In genomic region chr2:173752152-173752551, GRCh38 we compare ENCODE assay signal across 13 cellular contexts.
DNase-seq lines count a peak whose midpoint lies in the region; ATAC-seq and TF ChIP-seq lines count a peak whose summit lies in the region.
"Had no signal": no experiment of that assay in that cellular context is flagged by ENCODE, and none has a peak within 500 bp of the region (broad histone marks: within the 10 kb centered on the region; RNA-seq: fewer than 3 reads in every experiment).

No MANE protein-coding gene starts in this region.

- no peaks in the 10 kb centered on the region for H3K4me1 Mint-ChIP-seq in activated CD4-positive, alpha-beta T cell treated with anti-CD3 and anti-CD28 coated beads, Interleukin-2, amount 10 ng/mL, durations not matched to agents 7 days and 5 days
- H3K4me1 Mint-ChIP-seq: stimulated activated memory B cell treated with anti-CD40 and anti-IgM and Interleukin-4, amounts not matched to agents 10 μg/mL and 1 μg/mL and 100 μg/mL, for 72 hours had no signal

- no peaks in the 10 kb centered on the region for H3K9me3 ChIP-seq in BE2C
- no peaks in the 10 kb centered on the region for H3K9me3 ChIP-seq in GM23248 (ENCODE audit: low read depth)

- no peaks in the 10 kb centered on the region for H3F3A ChIP-seq in GM23248 (ENCODE audit: insufficient read depth)

- no peaks in the 10 kb centered on the region for H3K36me3 Mint-ChIP-seq in activated CD4-positive, alpha-beta T cell treated with anti-CD3 and anti-CD28 coated beads, Interleukin-2, amount 10 ng/mL, durations not matched to agents 7 days and 5 days (ENCODE audit: low read depth)
- H3K36me3 Mint-ChIP-seq: stimulated activated memory B cell treated with anti-CD40 and anti-IgM and Interleukin-4, amounts not matched to agents 10 μg/mL and 1 μg/mL and 100 μg/mL, for 72 hours had no signal

- DNase-seq in BE2C (no peak), GM23248 (peak; percentile 39), SK-MEL-5 (ENCODE audit: low read depth, low spot score) (peak; percentile 42), foreskin keratinocyte (peak in 1 of 2 donors; percentile 12)
- DNase-seq in activated CD4-positive, alpha-beta T cell treated with anti-CD3 and anti-CD28 coated beads, Interleukin-2, amount 10 ng/mL, durations not matched to agents 7 days and 5 days: no peak
- DNase-seq: activated T-cell treated with anti-CD3 and anti-CD28 coated beads, Interleukin-2, amount 50 U/mL, for 72 hours; DMS53; T-helper 1 cell had no signal

- CTCF ChIA-PET in activated CD4-positive, alpha-beta T cell treated with anti-CD3 and anti-CD28 coated beads, Interleukin-2, amount 10 ng/mL, durations not matched to agents 7 days and 5 days (lab: Charles Lee): no interaction called here

- no peak overlapping the region for H3K4me3 Mint-ChIP-seq in activated CD4-positive, alpha-beta T cell treated with anti-CD3 and anti-CD28 coated beads, Interleukin-2, amount 10 ng/mL, durations not matched to agents 7 days and 5 days
- H3K4me3 Mint-ChIP-seq: activated T-cell treated with anti-CD3 and anti-CD28 coated beads, Interleukin-2, amount 50 U/mL, for 72 hours; stimulated activated memory B cell treated with anti-CD40 and anti-IgM and Interleukin-4, amounts not matched to agents 10 μg/mL and 1 μg/mL and 100 μg/mL, for 72 hours had no signal

- in situ Hi-C loops in GM23248 (cut with MboI): loop anchor here (10.0 kb wide), 1 partner anchor 593 kb away; no protein-coding TSS in a partner anchor
- in situ Hi-C loops in SK-MEL-5 (cut with HindIII; ENCODE audit: low pct_unique_long_range_greater_than_20kb, low sequenced_read_pairs): no loop called here

- H3K9me2 ChIP-seq in GM23248 (ENCODE audit: insufficient read depth): no peaks in the 10 kb centered on the region

- H2AFZ ChIP-seq in GM23248: no peak overlapping the region

- 0 out of 2 replicates have a peak, but pooled peaks cover 2% of the 10 kb centered on the region for H3K27me3 ChIP-seq in BE2C
- no peaks in the 10 kb centered on the region; the same call in none of the 2 replicates for H3K27me3 ChIP-seq in GM23248 (replicated peaks; ENCODE audit: insufficient read depth)
- H3K27me3 ChIP-seq in foreskin keratinocyte: peaks cover 3% of the 10 kb centered on the region

- no peaks in the 10 kb centered on the region for H4K20me1 ChIP-seq in GM23248 (ENCODE audit: insufficient read depth)

- H3K27ac ChIP-seq in GM23248: no peak overlapping the region
- no peak overlapping the region for H3K27ac ChIP-seq in foreskin keratinocyte

- H3K27me3 Mint-ChIP-seq in activated CD4-positive, alpha-beta T cell treated with anti-CD3 and anti-CD28 coated beads, Interleukin-2, amount 10 ng/mL, durations not matched to agents 7 days and 5 days: peaks cover 9% of the 10 kb centered on the region
- H3K27me3 Mint-ChIP-seq: stimulated activated memory B cell treated with anti-CD40 and anti-IgM and Interleukin-4, amounts not matched to agents 10 μg/mL and 1 μg/mL and 100 μg/mL, for 72 hours had no signal

- no peak overlapping the region for H3K9ac ChIP-seq in GM23248

- no peaks in the 10 kb centered on the region for H3K79me2 ChIP-seq in GM23248 (ENCODE audit: insufficient read depth)

- no peak overlapping the region for H3K4me2 ChIP-seq in GM23248 (ENCODE audit: unreplicated experiment)

- WGBS in GM23248 (ENCODE audit: low coverage in 1 of 2, low lambda C conversion rate in 2 of 2, missing lambda C conversion rate in 2 of 2), 2 experiments: 20 to 22% methylated on average over 1 of the region's 1 CpG

- H3K36me3 ChIP-seq in BE2C: no peaks in the 10 kb centered on the region
- H3K36me3 ChIP-seq in GM23248 (ENCODE audit: low read depth): no peaks in the 10 kb centered on the region

- H3K9me3 Mint-ChIP-seq in activated CD4-positive, alpha-beta T cell treated with anti-CD3 and anti-CD28 coated beads, Interleukin-2, amount 10 ng/mL, durations not matched to agents 7 days and 5 days: no peaks in the 10 kb centered on the region
- H3K9me3 Mint-ChIP-seq: activated T-cell treated with anti-CD3 and anti-CD28 coated beads, Interleukin-2, amount 50 U/mL, for 72 hours; stimulated activated memory B cell treated with anti-CD40 and anti-IgM and Interleukin-4, amounts not matched to agents 10 μg/mL and 1 μg/mL and 100 μg/mL, for 72 hours had no signal

- peak; percentile 9; the same call in 1 of the 2 replicates for TF ChIP-seq CTCF in BE2C (IDR thresholded peaks at IDR 0.05; ENCODE audit: low read depth, low read length)
- peak; percentile 59 for TF ChIP-seq CTCF in foreskin keratinocyte (conservative IDR thresholded peaks at IDR 0.05)

- ATAC-seq in foreskin keratinocyte (no peak), GM19035 (IDR thresholded peaks at IDR 0.05; ENCODE audit: unreplicated experiment) (no peak), HG03108 (IDR thresholded peaks at IDR 0.05; ENCODE audit: unreplicated experiment) (no peak), HG03469 (IDR thresholded peaks at IDR 0.05; ENCODE audit: unreplicated experiment) (no peak)
- ATAC-seq: activated T-cell treated with anti-CD3 and anti-CD28 coated beads, Interleukin-2, amount 50 U/mL, for 72 hours; stimulated activated memory B cell treated with anti-CD40 and anti-IgM and Interleukin-4, amounts not matched to agents 10 μg/mL and 1 μg/mL and 100 μg/mL, for 72 hours had no signal

- H3K4me3 ChIP-seq in BE2C (ENCODE audit: low read depth, low read length): no peak overlapping the region
- no peak overlapping the region for H3K4me3 ChIP-seq in GM23248
- H3K4me3 ChIP-seq: lung had no signal

- no peaks in the 10 kb centered on the region for H3K4me1 ChIP-seq in BE2C
- H3K4me1 ChIP-seq in GM23248 (ENCODE audit: insufficient read depth): no peaks in the 10 kb centered on the region
- H3K4me1 ChIP-seq in foreskin keratinocyte: no peaks in the 10 kb centered on the region

- no peak overlapping the region for H3K27ac Mint-ChIP-seq in activated CD4-positive, alpha-beta T cell treated with anti-CD3 and anti-CD28 coated beads, Interleukin-2, amount 10 ng/mL, durations not matched to agents 7 days and 5 days
- H3K27ac Mint-ChIP-seq: activated T-cell treated with anti-CD3 and anti-CD28 coated beads, Interleukin-2, amount 50 U/mL, for 72 hours; stimulated activated memory B cell treated with anti-CD40 and anti-IgM and Interleukin-4, amounts not matched to agents 10 μg/mL and 1 μg/mL and 100 μg/mL, for 72 hours had no signal

- POLR2A ChIA-PET in activated CD4-positive, alpha-beta T cell treated with anti-CD3 and anti-CD28 coated beads, Interleukin-2, amount 10 ng/mL, durations not matched to agents 7 days and 5 days (lab: Charles Lee): no interaction called here

Comparison
In these comparisons a context has a peak if more than half of its experiments do, and no peak if none do; other contexts are left out.
1. DNase-seq: peak in GM23248 (single experiment) and SK-MEL-5 (single experiment); none in BE2C (single experiment) and activated CD4-positive, alpha-beta T cell treated with anti-CD3 and anti-CD28 coated beads, Interleukin-2, amount 10 ng/mL, durations not matched to agents 7 days and 5 days (single experiment).